In the genomic region with DNA sequence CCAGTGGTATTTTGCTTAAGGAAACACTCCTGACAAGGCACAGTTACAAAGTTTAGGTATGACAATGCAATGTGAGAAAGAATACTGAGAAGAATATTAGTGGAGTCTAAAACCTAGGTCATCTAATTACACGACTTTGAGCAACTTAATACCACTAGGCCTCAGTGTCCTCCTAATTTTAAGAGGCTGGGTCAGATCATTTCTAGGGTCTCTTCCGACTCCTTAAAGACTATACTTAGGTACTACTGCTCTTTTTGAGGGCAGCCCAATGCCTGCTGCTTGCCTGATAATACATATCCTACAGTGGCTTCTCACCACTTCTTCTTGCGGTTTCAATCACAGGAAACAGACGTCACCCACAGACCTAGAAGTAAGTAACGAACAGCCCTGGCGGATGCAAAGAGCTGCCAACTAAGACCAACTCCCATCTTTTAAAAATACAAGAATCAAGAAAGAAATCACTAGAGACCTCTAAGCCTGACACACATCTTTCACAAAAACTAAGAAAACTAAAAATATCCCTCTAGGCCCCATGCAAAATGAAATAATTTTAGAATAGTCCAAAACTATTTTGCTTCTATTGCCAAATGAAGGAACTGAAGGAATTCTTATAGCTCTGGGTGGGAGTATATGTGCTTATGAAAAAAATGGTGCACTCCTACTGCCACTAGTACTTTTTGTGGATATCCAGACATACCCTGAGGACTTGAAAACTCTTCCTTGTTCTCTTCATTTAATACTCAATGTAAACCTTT, we compare ENCODE assay signal across 8 cellular contexts. TPM values are rescaled to one million over a fixed set of nuclear protein-coding genes. Genes with fewer than 3 reads are reported as not detected.
A peak's percentile ranks its signal among the peaks of the same experiment; 100 is the strongest.
DNase-seq lines count a peak whose midpoint lies in the region; ATAC-seq and TF ChIP-seq lines count a peak whose summit lies in the region.

No MANE protein-coding gene starts in this region.

- no peak for TF ChIP-seq CTCF in GM10248 (IDR thresholded peaks at IDR 0.05; ENCODE audit: control extremely low read depth, extremely low read depth, low read depth, missing control alignments)
- no peak for TF ChIP-seq CTCF in foreskin keratinocyte (conservative IDR thresholded peaks at IDR 0.05)

- DNase-seq in GM10248 (ENCODE audit: extremely low spot score) (peak; percentile 59), NCI-H526 treated with DMSO at 0.1 percent for 48 hours (lab: John Stamatoyannopoulos, UW) (peak; percentile 22), activated T-cell treated with anti-CD3 and anti-CD28 coated beads for 24 hours (ENCODE audit: low read depth) (peak; percentile 62), foreskin keratinocyte (no peak), amniotic stem cell (lab: John Stamatoyannopoulos, UW) (no peak), cerebellar nuclear complex (lab: John Stamatoyannopoulos, UW) (no peak)
- peak; percentile 59 for DNase-seq in stimulated activated CD4-positive, alpha-beta T cell treated with anti-CD3 and anti-CD28 coated beads, Interleukin-2, amount 100 ng/mL, for 4 hours (ENCODE audit: low read depth)

- ATAC-seq in HG02571 (IDR thresholded peaks at IDR 0.05; ENCODE audit: unreplicated experiment) (peak; percentile 98), foreskin keratinocyte (no peak)

- H3K4me1 ChIP-seq in foreskin keratinocyte: peaks cover 20% of the 10 kb centered on the region

- H3K27ac ChIP-seq in foreskin keratinocyte: peak overlapping the region; percentile 41

- H3K27me3 ChIP-seq in foreskin keratinocyte: no peaks in the 10 kb centered on the region

- CTCF ChIA-PET in GM10248 (lab: Yijun Ruan, JAX): interaction anchor here (0.8 to 15.4 kb wide), 4 partner anchors 10 to 86 kb away, joined by 4 to 288 read pairs (median 90); partner anchors contain the start of genes DIAPH1, HDAC3 and RELL2

- POLR2A ChIA-PET in GM10248 (lab: Yijun Ruan, JAX): no interaction called here

RNA-seq across cellular contexts. Expression of gene DIAPH1, which starts 13.1 kb away (rescaled TPM):
- total RNA-seq in foreskin keratinocyte: 146 TPM in 2 replicates
- 118 and 134 TPM in 2 replicates for polyA plus RNA-seq in foreskin keratinocyte

RNA-seq across cellular contexts. Expression of gene HDAC3, which starts 30.9 kb away (rescaled TPM):
- 64.1 and 67.5 TPM in 2 replicates for total RNA-seq in foreskin keratinocyte
- polyA plus RNA-seq in foreskin keratinocyte: 65.9 and 71.7 TPM in 2 replicates

RNA-seq across cellular contexts. Expression of gene RELL2, which starts 31.1 kb away (rescaled TPM):
- total RNA-seq in foreskin keratinocyte: 16.3 and 20.3 TPM in 2 replicates
- polyA plus RNA-seq in foreskin keratinocyte: 16.7 and 21.5 TPM in 2 replicates

RNA-seq across cellular contexts. Expression of gene FCHSD1, which starts 45.5 kb away (rescaled TPM):
- 13.5 and 14.6 TPM in 2 replicates for total RNA-seq in foreskin keratinocyte
- polyA plus RNA-seq in foreskin keratinocyte: 9.8 and 11.3 TPM in 2 replicates

Comparison
In these comparisons a context has a peak if more than half of its experiments do, and no peak if none do; other contexts are left out.
1. DNase-seq: peak in GM10248 (single experiment), NCI-H526 treated with DMSO at 0.1 percent for 48 hours (single experiment), activated T-cell treated with anti-CD3 and anti-CD28 coated beads for 24 hours (single experiment) and stimulated activated CD4-positive, alpha-beta T cell treated with anti-CD3 and anti-CD28 coated beads, Interleukin-2, amount 100 ng/mL, for 4 hours (single experiment); none in foreskin keratinocyte (0 of 2), amniotic stem cell (single experiment) and cerebellar nuclear complex (0 of 2).